ENCODE assay signal across 8 cellular contexts in the genomic region with DNA sequence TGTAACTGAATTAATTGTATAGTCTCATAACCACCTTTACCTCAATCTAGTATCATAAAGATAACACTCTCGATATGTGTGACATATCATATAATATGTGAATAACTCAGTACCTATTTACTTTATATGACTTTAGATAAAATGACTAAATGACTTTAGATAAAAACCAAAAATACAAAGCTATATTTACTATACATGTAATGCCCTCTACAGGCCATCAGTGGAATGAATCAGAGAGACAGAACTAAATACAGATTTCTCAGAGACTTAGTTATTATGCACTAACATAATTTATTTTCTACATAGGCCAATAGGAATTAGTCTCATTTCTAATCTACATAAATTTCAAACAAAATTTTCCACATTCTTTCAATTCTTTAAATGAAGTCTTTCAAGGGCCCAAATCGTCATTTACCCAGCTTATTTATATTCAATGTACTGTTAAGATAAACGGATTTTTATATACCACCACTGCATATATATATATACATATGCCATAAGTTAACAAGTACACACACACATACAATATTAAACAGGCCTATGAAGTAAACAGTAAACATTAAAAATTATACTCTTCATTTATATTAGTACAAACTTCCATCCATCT.
DNase-seq lines count a peak whose midpoint lies in the region; ATAC-seq and TF ChIP-seq lines count a peak whose summit lies in the region.

No MANE protein-coding gene starts in this region.

- no peaks in the 10 kb centered on the region for H3K79me2 ChIP-seq in OCI-LY7 (ENCODE audit: insufficient read depth, low read depth, low read length)

- H2AFZ ChIP-seq in OCI-LY7 (ENCODE audit: low read length), result no peak overlapping the region

- WGBS in right cardiac atrium, result 78% methylated on average over 3 of the region's 3 CpGs

- no peak overlapping the region for H3K27ac ChIP-seq in right atrium auricular region
- H3K27ac ChIP-seq in right cardiac atrium (ENCODE audit: low read length), result no peak overlapping the region
- H3K27ac ChIP-seq in OCI-LY7 (ENCODE audit: low read depth, low read length, poor library complexity, severe bottlenecking), result no peak overlapping the region

- ATAC-seq in right cardiac atrium, result no peak
- ATAC-seq in GM18520 (IDR thresholded peaks at IDR 0.05; ENCODE audit: unreplicated experiment), result no peak
- no peak for ATAC-seq in GM19023 (IDR thresholded peaks at IDR 0.05; ENCODE audit: unreplicated experiment)

- no peaks in the 10 kb centered on the region for H4K20me1 ChIP-seq in OCI-LY7 (ENCODE audit: insufficient read depth, low read length)

- H3K4me2 ChIP-seq in OCI-LY7 (ENCODE audit: low read length), result no peak overlapping the region

- H3K36me3 ChIP-seq in right atrium auricular region (no peaks in the 10 kb centered on the region), OCI-LY7 (ENCODE audit: insufficient read depth, low read length) (no peaks in the 10 kb centered on the region)

- DNase-seq in right atrium auricular region (ENCODE audit: low spot score) (no peak), right cardiac atrium (no peak), OCI-LY7 (ENCODE audit: low spot score) (peak; percentile 13), fibroblast of the aortic adventitia (ENCODE audit: low read depth) (peak; percentile 56), putamen (ENCODE audit: low spot score) (no peak)
- DNase-seq in activated CD4-positive, alpha-beta T cell treated with anti-CD3 and anti-CD28 coated beads for 1 hour, result no peak

- BruUV-seq in OCI-LY7 (replicated peaks; lab: Mats Ljungman, UMichigan), result no TSS peak

- intact Hi-C loops in right cardiac atrium (cut with DNase I), result loop anchor here in 1 of 4 donors (10.0 kb wide), 1 partner anchor 139 kb away; no protein-coding TSS in a partner anchor
- intact Hi-C loops in OCI-LY7 (cut with micrococcal nuclease; ENCODE audit: unreplicated experiment), result no loop called here

- CTCF ChIA-PET in OCI-LY7 (lab: Charles Lee; ENCODE audit: unreplicated experiment), result no interaction called here

- POLR2A ChIA-PET in OCI-LY7 (lab: Charles Lee), result no interaction called here

- H3K4me3 ChIP-seq in right atrium auricular region, result no peak overlapping the region
- no peak overlapping the region for H3K4me3 ChIP-seq in right cardiac atrium (ENCODE audit: low read length)
- H3K4me3 ChIP-seq in OCI-LY7 (ENCODE audit: low read depth, low read length, poor library complexity, severe bottlenecking), result no peak overlapping the region
- no peak overlapping the region for H3K4me3 ChIP-seq in fibroblast of the aortic adventitia (ENCODE audit: low read depth, low read length)

- no peaks in the 10 kb centered on the region for H3K9me3 ChIP-seq in right atrium auricular region
- H3K9me3 ChIP-seq in right cardiac atrium (ENCODE audit: control insufficient read depth, low read length), result no peaks in the 10 kb centered on the region
- H3K9me3 ChIP-seq in OCI-LY7 (ENCODE audit: low read length), result no peaks in the 10 kb centered on the region

- H3K9me2 ChIP-seq in OCI-LY7 (ENCODE audit: insufficient read depth, low read length), result no peaks in the 10 kb centered on the region

- H3K4me1 ChIP-seq in right atrium auricular region (peaks cover 0 to 7% of the 10 kb centered on the region in 2 donors), right cardiac atrium (ENCODE audit: control insufficient read depth, insufficient read depth, low read length) (no peaks in the 10 kb centered on the region), OCI-LY7 (ENCODE audit: insufficient read depth, low read length, poor library complexity, severe bottlenecking) (no peaks in the 10 kb centered on the region)

- H3K27me3 ChIP-seq in right atrium auricular region (no peaks in the 10 kb centered on the region), right cardiac atrium (ENCODE audit: control insufficient read depth, insufficient read depth) (no peaks in the 10 kb centered on the region)

- TF ChIP-seq CTCF in right atrium auricular region (IDR thresholded peaks at IDR 0.05), result peak; percentile 34 to 66
- peak; percentile 93 for TF ChIP-seq CTCF in OCI-LY7 (conservative IDR thresholded peaks at IDR 0.05; ENCODE audit: low read length)
- TF ChIP-seq CTCF in fibroblast of the aortic adventitia (IDR thresholded peaks at IDR 0.05; ENCODE audit: insufficient read depth, low read length), result peak; percentile 75

Comparison
In these comparisons a context has a peak if more than half of its experiments do, and no peak if none do; other contexts are left out.
1. DNase-seq: peak in OCI-LY7 (single experiment) and fibroblast of the aortic adventitia (single experiment); none in right atrium auricular region (single experiment), right cardiac atrium (0 of 3), activated CD4-positive, alpha-beta T cell treated with anti-CD3 and anti-CD28 coated beads for 1 hour (single experiment) and putamen (single experiment).
2. Peak in every context shown above with its lines, with median percentiles within 50 percentile points of each other: CTCF ChIP-seq.